28 cellular contexts compared by ENCODE assay signal in the genomic region with DNA sequence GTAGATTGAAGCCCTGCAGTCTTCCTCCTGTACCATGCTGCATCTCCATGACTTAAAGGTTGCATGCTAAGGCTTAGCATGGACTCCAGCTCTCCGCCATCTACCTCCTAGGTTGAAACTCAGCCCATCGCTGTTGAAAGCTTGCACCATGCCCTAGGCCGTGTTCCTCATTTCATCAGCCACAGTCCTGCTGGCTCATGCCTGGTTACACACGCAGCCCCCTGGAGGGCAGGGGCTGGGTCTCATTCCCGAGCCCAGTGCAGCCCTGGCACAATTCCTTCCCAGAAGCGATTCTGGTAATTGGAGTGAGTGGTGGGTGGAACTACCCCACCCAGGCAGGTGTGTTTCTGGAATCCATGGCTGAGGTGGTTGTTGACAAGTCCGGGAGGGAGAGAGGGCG.
"Had no signal": no experiment of that assay in that cellular context is flagged by ENCODE, and none has a peak within 500 bp of the region (broad histone marks: within the 10 kb centered on the region; RNA-seq: fewer than 3 reads in every experiment).

No MANE protein-coding gene starts in this region.

- DNase-seq: activated CD4-positive, alpha-beta memory T cell treated with anti-CD3 and anti-CD28 coated beads for 36 hours; activated CD4-positive, alpha-beta T cell treated with anti-CD3 and anti-CD28 coated beads, Interleukin-2, amount 10 ng/mL, durations not matched to agents 7 days and 5 days; activated CD4-positive, CD25-positive, alpha-beta regulatory T cell; activated CD8-positive, alpha-beta memory T cell treated with anti-CD3 and anti-CD28 coated beads for 24 hours; activated effector memory CD4-positive, alpha-beta T cell treated with anti-CD3 and anti-CD28 coated beads, Interleukin-2, amount 50 U/mL, for 16 hours; activated naive CD4-positive, alpha-beta T cell treated with anti-CD3 and anti-CD28 coated beads for 36 hours; activated T-cell treated with anti-CD3 and anti-CD28 coated beads, Interleukin-2, amount 50 U/mL, for 4 hours; amygdala; KG1; MV-4-11; NCI-H1105; NCI-H1436 treated with DMSO at 0.1 percent for 48 hours; NCI-H187; NCI-H2081; NCI-H446; NCI-H524; NCI-H82; OCI-M1; Right ventricle myocardium superior; RPMI8226; SJCRH30; SK-N-SH; T-helper 1 cell had no signal

- H3K4me2 ChIP-seq: SK-N-SH had no signal

- FAIRE-seq: astrocyte had no signal

- H3K27me3 ChIP-seq: SJCRH30 had no signal

- H3K9me3 ChIP-seq: SK-N-SH had no signal

- H3K4me3 ChIP-seq: SJCRH30 had no signal

- ATAC-seq: activated T-cell treated with anti-CD3 and anti-CD28 coated beads, Interleukin-2, amount 50 U/mL, for 4 hours; Panc1 had no signal

- H3K9ac ChIP-seq: SK-N-SH had no signal

- H3K27ac Mint-ChIP-seq: activated CD4-positive, alpha-beta memory T cell treated with anti-CD3 and anti-CD28 coated beads for 36 hours; activated CD4-positive, alpha-beta T cell treated with anti-CD3 and anti-CD28 coated beads, Interleukin-2, amount 10 ng/mL, durations not matched to agents 7 days and 5 days; activated naive CD4-positive, alpha-beta T cell treated with anti-CD3 and anti-CD28 coated beads for 36 hours; activated naive CD8-positive, alpha-beta T cell had no signal

- H3K36me3 Mint-ChIP-seq: activated CD4-positive, alpha-beta memory T cell treated with anti-CD3 and anti-CD28 coated beads for 36 hours had no signal

- H3K9me3 Mint-ChIP-seq: activated naive CD4-positive, alpha-beta T cell treated with anti-CD3 and anti-CD28 coated beads for 36 hours had no signal

- H3K27me3 Mint-ChIP-seq: activated CD4-positive, alpha-beta memory T cell treated with anti-CD3 and anti-CD28 coated beads for 36 hours; activated naive CD8-positive, alpha-beta T cell had no signal

- H3K27ac ChIP-seq: SJCRH30, VCaP had no signal

- H3K4me1 ChIP-seq: SJCRH30 had no signal

- H3K4me3 Mint-ChIP-seq: activated CD4-positive, alpha-beta memory T cell treated with anti-CD3 and anti-CD28 coated beads for 36 hours; activated CD4-positive, alpha-beta T cell treated with anti-CD3 and anti-CD28 coated beads, Interleukin-2, amount 10 ng/mL, durations not matched to agents 7 days and 5 days; activated naive CD4-positive, alpha-beta T cell treated with anti-CD3 and anti-CD28 coated beads for 36 hours; activated naive CD8-positive, alpha-beta T cell; activated T-cell treated with anti-CD3 and anti-CD28 coated beads, Interleukin-2, amount 50 U/mL, for 4 hours; brain had no signal

- H3K4me1 Mint-ChIP-seq: activated CD4-positive, alpha-beta T cell treated with anti-CD3 and anti-CD28 coated beads, Interleukin-2, amount 10 ng/mL, durations not matched to agents 7 days and 5 days had no signal

- H3K36me3 ChIP-seq: SJCRH30 had no signal
